8 cellular contexts compared by ENCODE assay signal in genomic region chr16:81493755-81494433, GRCh38. TPM values are rescaled to one million over a fixed set of nuclear protein-coding genes. Genes with fewer than 3 reads are reported as not detected.
DNase-seq lines count a peak whose midpoint lies in the region; ATAC-seq, FAIRE-seq and TF ChIP-seq lines count a peak whose summit lies in the region.

No MANE protein-coding gene starts in this region.

- H3K36me3 ChIP-seq in thyroid gland (no peaks in the 10 kb centered on the region), testis (ENCODE audit: low read depth, missing control alignments) (no peaks in the 10 kb centered on the region)

- H3K27ac Mint-ChIP-seq in mesothelial cell of epicardium = peak overlapping the region; percentile 88

- TF ChIP-seq POLR2A in thyroid gland (IDR thresholded peaks at IDR 0.05) (no peak), testis (IDR thresholded peaks at IDR 0.05) (no peak)

- intact Hi-C loops in thyroid gland (cut with DNase I) (no loop called here), testis (cut with DNase I; ENCODE audit: low total_unique reads) (no loop called here)

- H3K27me3 Mint-ChIP-seq in mesothelial cell of epicardium (ENCODE audit: low read depth) = no peaks in the 10 kb centered on the region

- 70 to 73% methylated on average over 21 to 22 of the region's 23 CpGs for WGBS in thyroid gland, 2 donors
- WGBS in testis, 2 donors = 88% methylated on average over 14 to 23 of the region's 23 CpGs

- peaks cover 34% of the 10 kb centered on the region for H3K4me1 Mint-ChIP-seq in mesothelial cell of epicardium

- H3K4me1 ChIP-seq in thyroid gland (peaks cover 52 to 77% of the 10 kb centered on the region in 2 donors), testis (peaks cover 5% of the 10 kb centered on the region)

- no peak overlapping the region for H3K4me3 Mint-ChIP-seq in mesothelial cell of epicardium

- H3K36me3 Mint-ChIP-seq in mesothelial cell of epicardium = no peaks in the 10 kb centered on the region

- H3K4me3 ChIP-seq in thyroid gland (replicated peaks in 1 of 3) (no peak overlapping the region), testis (no peak overlapping the region)

- DNase-seq in DMS53 (lab: John Stamatoyannopoulos, UW) (peak; percentile 63), RCC 7860 (ENCODE audit: low spot score) (peak; percentile 86), mesothelial cell of epicardium (ENCODE audit: low spot score in 2 of 2, unreplicated experiment in 2 of 2) (no peak), thyroid gland (peak; percentile 48 to 57), GDM1 (lab: John Stamatoyannopoulos, UW) (no peak), testis (no peak)

- no peaks in the 10 kb centered on the region for H3K27me3 ChIP-seq in thyroid gland
- H3K27me3 ChIP-seq in testis = no peaks in the 10 kb centered on the region

- TF ChIP-seq CTCF in mesothelial cell of epicardium (IDR thresholded peaks at IDR 0.05; ENCODE audit: unreplicated experiment) = no peak
- no peak for TF ChIP-seq CTCF in thyroid gland (IDR thresholded peaks at IDR 0.05)
- TF ChIP-seq CTCF in testis (IDR thresholded peaks at IDR 0.05) = no peak

- FAIRE-seq in RCC 7860 (lab: Jason Lieb, UNC) = peak; percentile 85

- H3K27ac ChIP-seq in cingulate gyrus (ENCODE audit: low read depth, low read length) = peak overlapping the region; percentile 47
- H3K27ac ChIP-seq in thyroid gland = peak overlapping the region in 2 of 3 donors; percentile 34 to 66
- no peak overlapping the region for H3K27ac ChIP-seq in testis

- no peaks in the 10 kb centered on the region for H3K9me3 ChIP-seq in thyroid gland
- no peaks in the 10 kb centered on the region for H3K9me3 ChIP-seq in testis

- H3K9me3 Mint-ChIP-seq in mesothelial cell of epicardium = no peaks in the 10 kb centered on the region

- ATAC-seq in GM21526 (IDR thresholded peaks at IDR 0.05; ENCODE audit: low FRiP score, unreplicated experiment) = no peak

RNA-seq across cellular contexts. Expression of gene CMIP, which starts 49.3 kb away (rescaled TPM):
- total RNA-seq in mesothelial cell of epicardium (70.0 to 74.9 TPM (median 71.0 TPM) in 3 replicates), thyroid gland (10 to 100 TPM; 15.5 to 65.9 (median 20.2) TPM), testis (10 to 100 TPM; 42.0 to 72.5 TPM)
- polyA plus RNA-seq in testis (ENCODE audit: insufficient read depth, low read depth, low replicate concordance) = 34.9 TPM

Comparison
In these comparisons a context has a peak if more than half of its experiments do, and no peak if none do; other contexts are left out.
1. DNase-seq: peak in DMS53 (single experiment), RCC 7860 (single experiment) and thyroid gland (2 of 2); none in mesothelial cell of epicardium (0 of 2), GDM1 (single experiment) and testis (single experiment).
2. H3K27ac ChIP-seq: peak in cingulate gyrus (single experiment) and thyroid gland (2 of 3); none in testis (0 of 2).